Comparison of ENCODE assay signal across 1 cellular context in the genomic region with DNA sequence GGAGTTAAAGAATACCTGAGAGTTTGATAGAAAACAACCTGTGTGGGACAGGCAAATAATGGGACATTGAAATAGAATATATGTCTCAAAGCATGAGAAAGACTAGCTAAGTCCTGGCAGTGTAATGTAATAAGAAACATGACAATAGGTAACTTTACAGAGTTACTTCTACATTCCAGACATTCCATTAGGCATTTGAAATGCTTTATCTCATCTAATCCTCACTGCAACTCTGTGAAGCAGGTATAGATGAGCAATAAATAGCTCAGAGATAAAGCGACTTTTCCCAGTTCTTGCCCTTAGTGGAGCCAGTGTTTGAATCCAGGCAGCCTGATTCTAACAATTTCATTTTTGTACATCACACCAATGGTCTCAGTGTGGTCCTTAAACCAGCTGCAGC.
TF ChIP-seq lines count a peak whose summit lies in the region.

No MANE protein-coding gene starts in this region.

TF ChIP-seq in GM23338, 12 proteins besides CTCF, POLR2A, EP300 and RAD21:
- TF ChIP-seq NANOG (IDR thresholded peaks at IDR 0.05; ENCODE audit: borderline replicate concordance) (peak; percentile 29; the same call in 1 of the 2 replicates), JUNB (IDR thresholded peaks at IDR 0.05; ENCODE audit: unreplicated experiment) (no peak)
